ENCODE assay signal across 25 cellular contexts in genomic region chr10:71521504-71522290, GRCh38.
DNase-seq lines count a peak whose midpoint lies in the region; ATAC-seq, FAIRE-seq and TF ChIP-seq lines count a peak whose summit lies in the region.
"Had no signal": no experiment of that assay in that cellular context is flagged by ENCODE, and none has a peak within 500 bp of the region (broad histone marks: within the 10 kb centered on the region; RNA-seq: fewer than 3 reads in every experiment).

No MANE protein-coding gene starts in this region.

- TF ChIP-seq CTCF in H9 (conservative IDR thresholded peaks at IDR 0.05) (no peak), K562 (IDR thresholded peaks at IDR 0.05 in 2 of 3, conservative IDR thresholded peaks at IDR 0.05 in 1 of 3; ENCODE audit: insufficient read depth in 2 of 3, low read depth in 1 of 3, low read length in 3 of 3) (no peak), mesothelial cell of epicardium (IDR thresholded peaks at IDR 0.05; ENCODE audit: unreplicated experiment) (no peak), progenitor cell of endocrine pancreas (IDR thresholded peaks at IDR 0.05; ENCODE audit: unreplicated experiment) (no peak)

- H3K4me3 Mint-ChIP-seq in H9 (no peak overlapping the region; a peak in 1 of 5 replicates), mesothelial cell of epicardium (no peak overlapping the region), progenitor cell of endocrine pancreas (ENCODE audit: low read depth) (no peak overlapping the region)
- H3K4me3 Mint-ChIP-seq: CD4-positive, alpha-beta memory T cell; IgD-negative memory B cell had no signal

- no peak overlapping the region for H3K56ac ChIP-seq in H9 (ENCODE audit: insufficient read length, low read depth, low read length)

- intact Hi-C loops in K562 (cut with micrococcal nuclease), result no loop called here

- H3K23me2 ChIP-seq in H9 (ENCODE audit: insufficient read length, low read depth, low read length, poor library complexity, severe bottlenecking), result no peaks in the 10 kb centered on the region

- H3K9me3 Mint-ChIP-seq in H9 (no peaks in the 10 kb centered on the region), mesothelial cell of epicardium (no peaks in the 10 kb centered on the region), progenitor cell of endocrine pancreas (ENCODE audit: low read depth) (no peaks in the 10 kb centered on the region)
- H3K9me3 Mint-ChIP-seq: IgD-negative memory B cell had no signal

- no peak overlapping the region for H3K14ac ChIP-seq in H9 (ENCODE audit: insufficient read depth, low read length)

- H3K4ac ChIP-seq in H9 (ENCODE audit: low read depth, low read length), result no peak overlapping the region

- no peak overlapping the region for H2BK5ac ChIP-seq in H9 (ENCODE audit: insufficient read length, low read length)

- H3K36me3 ChIP-seq in K562 (ENCODE audit: control insufficient read depth, insufficient read depth, low read length), result no peaks in the 10 kb centered on the region
- H3K36me3 ChIP-seq: BE2C, HAP-1 had no signal

- H2BK12ac ChIP-seq in H9 (ENCODE audit: insufficient read length, low read depth, low read length), result no peak overlapping the region

- H3K27me3 ChIP-seq in H9 (ENCODE audit: insufficient read depth, low read length) (no peaks in the 10 kb centered on the region), K562 (ENCODE audit: control insufficient read depth in 2 of 2, insufficient read depth in 2 of 2, low read length in 2 of 2) (peaks cover 45 to 86% of the 10 kb centered on the region in 2 experiments)
- H3K27me3 ChIP-seq: BE2C had no signal

- H4K20me1 ChIP-seq in H9 (ENCODE audit: control insufficient read depth, insufficient read depth, insufficient read length) (no peaks in the 10 kb centered on the region), K562 (replicated peaks; ENCODE audit: control insufficient read depth, insufficient read depth, low read length) (peaks cover 12% of the 10 kb centered on the region)

- H3K36me3 Mint-ChIP-seq in H9 (ENCODE audit: insufficient read depth in 1 of 3, low read depth in 3 of 3), result no peaks in the 10 kb centered on the region
- H3K36me3 Mint-ChIP-seq in mesothelial cell of epicardium, result no peaks in the 10 kb centered on the region
- no peaks in the 10 kb centered on the region for H3K36me3 Mint-ChIP-seq in progenitor cell of endocrine pancreas (ENCODE audit: insufficient read depth)
- H3K36me3 Mint-ChIP-seq: CD4-positive, alpha-beta memory T cell; IgD-negative memory B cell had no signal

- BruUV-seq in K562 (replicated peaks; lab: Mats Ljungman, UMichigan), result no TSS peak

- no peaks in the 10 kb centered on the region for H3K9me1 ChIP-seq in K562 (ENCODE audit: control insufficient read depth, insufficient read depth, low read length)

- H3K4me2 ChIP-seq in H9 (ENCODE audit: insufficient read depth, insufficient read length, low read length), result no peak overlapping the region
- H3K4me2 ChIP-seq in K562 (ENCODE audit: insufficient read depth, low read length), result no peak overlapping the region
- H3K4me2 ChIP-seq: A549 had no signal

- H4K91ac ChIP-seq in H9 (ENCODE audit: insufficient read length, low read depth, low read length), result no peak overlapping the region

- no peak overlapping the region for H2BK120ac ChIP-seq in H9 (ENCODE audit: low read depth, low read length, poor library complexity, severe bottlenecking)

- no peak overlapping the region for H3K4me3 ChIP-seq in K562
- H3K4me3 ChIP-seq: A549, GM12878, GM23248, HAP-1 had no signal

- no peaks in the 10 kb centered on the region for H3K9me3 ChIP-seq in H9 (ENCODE audit: control insufficient read depth, low read depth, low read length)
- no peaks in the 10 kb centered on the region for H3K9me3 ChIP-seq in K562 (replicated peaks; ENCODE audit: control insufficient read depth, insufficient read depth, low read depth, low read length)
- H3K9me3 ChIP-seq: A549, BE2C, Caco-2, HAP-1 had no signal

- TF ChIP-seq POLR2A in K562 (conservative IDR thresholded peaks at IDR 0.05), result no peak

- CTCF ChIA-PET in K562 (lab: Yijun Ruan, JAX; ENCODE audit: low intra/inter-chr PET ratio), result interaction anchor here (0.5 kb wide), 1 partner anchor 401 kb away, joined by 3 read pairs; no protein-coding TSS in a partner anchor

- no peaks in the 10 kb centered on the region for H3K79me1 ChIP-seq in H9 (ENCODE audit: insufficient read depth, low read depth, low read length, poor library complexity, severe bottlenecking)

- H3K27ac Mint-ChIP-seq in H9 (peak overlapping the region in 2 of 3 experiments; percentile 12 to 25; a peak in 2 of 7 replicates), mesothelial cell of epicardium (peak overlapping the region; percentile 4), progenitor cell of endocrine pancreas (peak overlapping the region; percentile 41)
- H3K27ac Mint-ChIP-seq: IgD-negative memory B cell had no signal

- H3K27me3 Mint-ChIP-seq in H9 (ENCODE audit: low read depth) (peaks cover 3% of the 10 kb centered on the region), mesothelial cell of epicardium (ENCODE audit: low read depth) (no peaks in the 10 kb centered on the region), progenitor cell of endocrine pancreas (peaks cover 17% of the 10 kb centered on the region)

- H3K27ac ChIP-seq in H9 (ENCODE audit: insufficient read length, low read depth, low read length), result no peak overlapping the region
- H3K27ac ChIP-seq in K562 (ENCODE audit: extremely low read depth, low read depth, low read length), result no peak overlapping the region
- H3K27ac ChIP-seq: A549, GM23248 had no signal

- H3K79me2 ChIP-seq in H9 (ENCODE audit: insufficient read depth, low read length) (no peaks in the 10 kb centered on the region), K562 (ENCODE audit: control insufficient read depth, insufficient read depth, low read length) (no peaks in the 10 kb centered on the region)

- no peak for DNase-seq in H9
- DNase-seq in K562 (ENCODE audit: extremely low read depth in 1 of 4, low spot score in 3 of 4), result no peak
- no peak for DNase-seq in mesothelial cell of epicardium (ENCODE audit: low spot score in 2 of 2, unreplicated experiment in 2 of 2)
- DNase-seq in progenitor cell of endocrine pancreas (ENCODE audit: low spot score, unreplicated experiment), result no peak
- no peak for DNase-seq in Ammon's horn (ENCODE audit: low spot score)
- DNase-seq in NCI-H510A treated with DMSO at 0.1 percent for 48 hours (lab: John Stamatoyannopoulos, UW), result no peak
- DNase-seq in OCI-M1 (lab: John Stamatoyannopoulos, UW), result no peak
- DNase-seq: BE2C; CD4-positive, alpha-beta memory T cell; DMS 273 treated with DMSO at 0.1 percent for 48 hours; DND-41; GM23248; Kasumi-1; NCI-H187; NCI-H446; NCI-H526 treated with DMSO at 0.1 percent for 48 hours; PC-3; SHP77 had no signal

- no peak for FAIRE-seq in K562 (lab: Jason Lieb, UNC)
- FAIRE-seq: A549, GM12878, HTR-8/SVneo had no signal

- WGBS in H9 (ENCODE audit: extremely low coverage, insufficient read length, low lambda C conversion rate), result no CpG with 5 or more reads among the region's 13 CpGs
- WGBS in K562 (ENCODE audit: insufficient coverage, low coverage, missing lambda C conversion rate), result 2% methylated on average over 13 of the region's 13 CpGs

- H4K5ac ChIP-seq in H9 (ENCODE audit: insufficient read length, low read depth, low read length), result no peak overlapping the region

- no peak overlapping the region for H2BK15ac ChIP-seq in H9 (ENCODE audit: low read depth, low read length)

- no peak overlapping the region for H2BK20ac ChIP-seq in H9 (ENCODE audit: low read depth, low read length, poor library complexity, severe bottlenecking)

- no peak overlapping the region for H4K8ac ChIP-seq in H9 (replicated peaks; ENCODE audit: insufficient read length, low read depth, low read length)

- in situ Hi-C loops in K562 (cut with MboI), result no loop called here

- no peak overlapping the region for H3K18ac ChIP-seq in H9 (ENCODE audit: insufficient read length, low read depth, low read length)

- H3K9ac ChIP-seq in H9 (ENCODE audit: extremely low read depth, insufficient read length, low read length), result no peak overlapping the region
- peak overlapping the region in 1 of 2 experiments; percentile 59; a peak in 2 of 4 replicates for H3K9ac ChIP-seq in K562 (ENCODE audit: insufficient read depth in 1 of 2, low read depth in 2 of 2, low read length in 2 of 2)
- H3K9ac ChIP-seq: GM23248 had no signal

- H3T11ph ChIP-seq in H9 (ENCODE audit: low read length), result no peak overlapping the region

- H2AK5ac ChIP-seq in H9 (ENCODE audit: insufficient read length, low read length), result no peak overlapping the region

- POLR2A ChIA-PET in K562 (lab: Yijun Ruan, JAX), result interaction anchor here (0.6 to 1.4 kb wide), 6 partner anchors 11 to 181 kb away, joined by 3 to 4 read pairs (median 3); no protein-coding TSS in a partner anchor

- H3K4me1 ChIP-seq in H9 (ENCODE audit: insufficient read depth, low read length) (no peaks in the 10 kb centered on the region), K562 (replicated peaks in 1 of 2; ENCODE audit: control insufficient read depth in 2 of 2, insufficient read depth in 2 of 2, low read length in 2 of 2) (no peaks in the 10 kb centered on the region)
- H3K4me1 ChIP-seq: A549, BE2C, HAP-1 had no signal

- no peak overlapping the region for H3K23ac ChIP-seq in H9 (ENCODE audit: insufficient read length, low read depth, low read length)

- H3K4me1 Mint-ChIP-seq in H9, result peaks cover 5 to 21% of the 10 kb centered on the region in 2 experiments
- peaks cover 16% of the 10 kb centered on the region for H3K4me1 Mint-ChIP-seq in mesothelial cell of epicardium
- no peaks in the 10 kb centered on the region for H3K4me1 Mint-ChIP-seq in progenitor cell of endocrine pancreas (ENCODE audit: low read depth)
- H3K4me1 Mint-ChIP-seq: CD4-positive, alpha-beta memory T cell had no signal

- no peak for TF ChIP-seq RAD21 in K562 (CRISPR knock-in tag; conservative IDR thresholded peaks at IDR 0.05 in 1 of 2, IDR thresholded peaks at IDR 0.05 in 1 of 2)

- H2AFZ ChIP-seq in H9 (ENCODE audit: low read length), result no peak overlapping the region
- no peak overlapping the region for H2AFZ ChIP-seq in K562 (ENCODE audit: low read depth, low read length)
- H2AFZ ChIP-seq: GM23248 had no signal

- no peak for TF ChIP-seq EP300 in K562 (IDR thresholded peaks at IDR 0.05; ENCODE audit: low read length)

- ATAC-seq in K562, result no peak
- no peak for ATAC-seq in HG02884 (IDR thresholded peaks at IDR 0.05; ENCODE audit: unreplicated experiment)
- ATAC-seq: GM12878, PC-3 had no signal

TF ChIP-seq in K562, 482 proteins besides CTCF, POLR2A, EP300 and RAD21:
- TF ChIP-seq NCOA2 (IDR thresholded peaks at IDR 0.05; ENCODE audit: partially characterized antibody in 2 of 2) (no peak), ESRRA (IDR thresholded peaks at IDR 0.05; ENCODE audit: borderline replicate concordance, low read depth) (0 out of 2 replicates have a peak, but pooled peaks have one; percentile 52), ZNF134 (CRISPR knock-in tag; conservative IDR thresholded peaks at IDR 0.05) (peak; percentile 61; the same call in 1 of the 2 replicates)
